1 cellular context compared by ENCODE assay signal in genomic region chrX:37921758-37922157, GRCh38.
TF ChIP-seq lines count a peak whose summit lies in the region.

No MANE protein-coding gene starts in this region.

TF ChIP-seq in HEK293, 187 proteins besides CTCF, POLR2A, EP300 and RAD21 (continued from another document):
- TF ChIP-seq ZFP37 (tag by site-specific recombination; IDR thresholded peaks at IDR 0.05) (no peak), TSHZ1 (tag by site-specific recombination; IDR thresholded peaks at IDR 0.05; ENCODE audit: borderline replicate concordance) (no peak), MEIS1 (CRISPR knock-in tag; IDR thresholded peaks at IDR 0.05; ENCODE audit: borderline replicate concordance) (no peak), GLIS1 (tag by site-specific recombination; IDR thresholded peaks at IDR 0.05) (no peak), ZNF704 (tag by site-specific recombination; IDR thresholded peaks at IDR 0.05) (no peak), ZBTB7A (tag by site-specific recombination; IDR thresholded peaks at IDR 0.05; ENCODE audit: low read depth) (no peak), KLF7 (tag by site-specific recombination; IDR thresholded peaks at IDR 0.05; ENCODE audit: borderline replicate concordance) (no peak), ZNF2 (tag by site-specific recombination; IDR thresholded peaks at IDR 0.05) (no peak), ATF2 (tag by site-specific recombination; IDR thresholded peaks at IDR 0.05; ENCODE audit: low read depth) (no peak), HOXA7 (CRISPR knock-in tag; IDR thresholded peaks at IDR 0.05; ENCODE audit: borderline replicate concordance) (no peak), GLI2 (tag by site-specific recombination; IDR thresholded peaks at IDR 0.05; ENCODE audit: borderline replicate concordance, low read depth) (0 out of 2 replicates have a peak, but pooled peaks have one; percentile 29), ZNF133 (tag by site-specific recombination; IDR thresholded peaks at IDR 0.05) (no peak), ZNF214 (tag by site-specific recombination; IDR thresholded peaks at IDR 0.05; ENCODE audit: borderline replicate concordance) (no peak), ZNF473 (tag by site-specific recombination; IDR thresholded peaks at IDR 0.05) (no peak), ZNF658 (tag by site-specific recombination; IDR thresholded peaks at IDR 0.05) (no peak), ZNF10 (tag by site-specific recombination; IDR thresholded peaks at IDR 0.05) (no peak)
